16 cellular contexts compared by ENCODE assay signal in genomic region chr5:133108481-133108921, GRCh38. TPM values are rescaled to one million over a fixed set of nuclear protein-coding genes. Genes with fewer than 3 reads are reported as not detected.
DNase-seq lines count a peak whose midpoint lies in the region; ATAC-seq, FAIRE-seq and TF ChIP-seq lines count a peak whose summit lies in the region.
"Had no signal": no experiment of that assay in that cellular context is flagged by ENCODE, and none has a peak within 500 bp of the region (broad histone marks: within the 10 kb centered on the region; RNA-seq: fewer than 3 reads in every experiment).

No MANE protein-coding gene starts in this region.

- no peak overlapping the region for H3K27ac ChIP-seq in Panc1 (ENCODE audit: low read length)
- H3K27ac ChIP-seq: upper lobe of left lung had no signal

- BruUV-seq in Panc1 (replicated peaks; lab: Mats Ljungman, UMichigan), result no TSS peak

- no peaks in the 10 kb centered on the region for H3K27me3 ChIP-seq in Panc1 (ENCODE audit: control insufficient read depth, insufficient read depth, low read length)
- H3K27me3 ChIP-seq: upper lobe of left lung had no signal

- H3K4me1 ChIP-seq in Panc1 (ENCODE audit: control insufficient read depth, insufficient read depth, low read length), result peaks cover 9% of the 10 kb centered on the region

- TF ChIP-seq POLR2A in GM12891 (IDR thresholded peaks at IDR 0.05; ENCODE audit: low read depth, low read length) (no peak), GM18505 (IDR thresholded peaks at IDR 0.05; ENCODE audit: borderline replicate concordance, extremely low read depth, insufficient read depth, insufficient read length) (no peak)

- no peak for FAIRE-seq in GM12891 (lab: Jason Lieb, UNC)
- FAIRE-seq: H1, keratinocyte, TTC549 had no signal

- H3K4me3 ChIP-seq in Panc1 (ENCODE audit: low read depth in 2 of 2, low read length in 2 of 2), result no peak overlapping the region
- H3K4me3 ChIP-seq: upper lobe of left lung had no signal

- POLR2A ChIA-PET in Panc1 (lab: Charles Lee), result interaction anchor here (0.5 to 0.6 kb wide), 2 partner anchors 34 to 137 kb away, joined by 3 to 4 read pairs; no protein-coding TSS in a partner anchor

- TF ChIP-seq CTCF in Panc1 (IDR thresholded peaks at IDR 0.05), result no peak

- intact Hi-C loops in Panc1 (cut with micrococcal nuclease; ENCODE audit: unreplicated experiment), result no loop called here

- in situ Hi-C loops in Panc1 (cut with HindIII; ENCODE audit: low pct_unique_long_range_greater_than_20kb, low sequenced_read_pairs), result no loop called here

- H3K36me3 ChIP-seq in Panc1 (ENCODE audit: control insufficient read depth, insufficient read depth, low read length), result peaks cover 17% of the 10 kb centered on the region

- ATAC-seq in Panc1 (peak; percentile 55), esophagus mucosa (peak; percentile 14), GM18505 (IDR thresholded peaks at IDR 0.05; ENCODE audit: unreplicated experiment) (no peak), HG02678 (IDR thresholded peaks at IDR 0.05; ENCODE audit: unreplicated experiment) (no peak)

- peak; percentile 72 to 82 for DNase-seq in AML-193 (lab: John Stamatoyannopoulos, UW)
- no peak for DNase-seq in GM12891 (ENCODE audit: insufficient read length, low spot score)
- no peak for DNase-seq in Panc1 (ENCODE audit: low read depth, low spot score)
- DNase-seq in mesenteric fat pad (ENCODE audit: low spot score), result no peak
- no peak for DNase-seq in UCSD-AML1 (lab: John Stamatoyannopoulos, UW; ENCODE audit: unreplicated experiment)
- DNase-seq: DMS79 treated with DMSO at 0.1 percent for 48 hours; NCI-H1417; NCI-H510A treated with DMSO at 0.1 percent for 48 hours; stimulated activated CD8-positive, alpha-beta memory T cell treated with anti-CD3 and anti-CD28 coated beads, Interleukin-4, amount 100 ng/mL, for 48 hours had no signal

- CTCF ChIA-PET in Panc1 (lab: Charles Lee), result interaction anchor here (0.6 to 0.7 kb wide), 5 partner anchors 12 to 931 kb away, joined by 3 to 7 read pairs (median 4); no protein-coding TSS in a partner anchor

- no peaks in the 10 kb centered on the region for H3K9me3 ChIP-seq in Panc1 (ENCODE audit: control insufficient read depth, insufficient read depth, low read depth, low read length)
- H3K9me3 ChIP-seq: upper lobe of left lung had no signal

TF ChIP-seq in GM12891, 5 proteins besides CTCF, POLR2A, EP300 and RAD21:
- peak; percentile 60 for TF ChIP-seq SPI1 (IDR thresholded peaks at IDR 0.05; ENCODE audit: low read depth, low read length)
- TF ChIP-seq POU2F2 (IDR thresholded peaks at IDR 0.05; ENCODE audit: low read depth, low read length), result no peak
- no peak for TF ChIP-seq POLR2AphosphoS5 (IDR thresholded peaks at IDR 0.05; ENCODE audit: low read depth, low read length)

RNA-seq across cellular contexts. Expression of gene HSPA4, which starts 56.7 kb away (rescaled TPM):
- polyA plus RNA-seq in GM12891 (2012; ENCODE audit: low read depth, missing spikeins), result 85.3 TPM
- 247 TPM for total RNA-seq in Panc1 (2021; ENCODE audit: unreplicated experiment)
- polyA plus RNA-seq in Panc1 (2012; ENCODE audit: insufficient read length), result 134 TPM
- total RNA-seq in esophagus mucosa, result 107 TPM
- total RNA-seq in mesenteric fat pad, result 101 TPM

Comparison
In these comparisons a context has a peak if more than half of its experiments do, and no peak if none do; other contexts are left out.
1. DNase-seq: peak in AML-193 (2 of 2); none in GM12891 (single experiment), Panc1 (single experiment), mesenteric fat pad (single experiment) and UCSD-AML1 (single experiment).
2. ATAC-seq: peak in Panc1 (single experiment) and esophagus mucosa (single experiment); none in GM18505 (single experiment) and HG02678 (single experiment).